Comparison of ENCODE assay signal across 12 cellular contexts in the genomic region with DNA sequence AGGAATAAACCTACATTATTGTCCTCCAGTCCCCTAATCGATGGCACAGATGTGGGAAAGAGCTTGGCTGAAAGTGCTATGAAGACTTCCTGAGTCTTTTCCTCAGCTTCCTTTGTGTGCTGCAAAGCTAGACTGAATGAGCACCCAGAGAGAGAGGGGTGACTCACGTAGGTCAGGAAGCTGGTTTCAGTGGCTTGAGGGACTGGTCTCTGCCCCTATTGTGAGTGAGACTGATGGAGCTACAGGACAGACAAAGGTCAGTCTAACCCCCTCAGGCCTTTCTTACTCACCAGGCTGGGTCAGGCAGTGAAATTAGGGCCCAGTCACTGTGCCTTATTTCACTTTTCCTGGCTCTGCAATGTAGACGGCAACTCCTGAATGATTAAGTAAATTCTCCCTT.
A peak's percentile ranks its signal among the peaks of the same experiment; 100 is the strongest.
DNase-seq lines count a peak whose midpoint lies in the region; ATAC-seq and TF ChIP-seq lines count a peak whose summit lies in the region.
"Had no signal": no experiment of that assay in that cellular context is flagged by ENCODE, and none has a peak within 500 bp of the region (broad histone marks: within the 10 kb centered on the region; RNA-seq: fewer than 3 reads in every experiment).

No MANE protein-coding gene starts in this region.

- H3K4me1 ChIP-seq in subcutaneous abdominal adipose tissue (ENCODE audit: control insufficient read depth in 5 of 5, insufficient read depth in 5 of 5, low read length in 5 of 5) (peaks cover 20 to 45% (median 40%) of the 10 kb centered on the region in 5 donors), transverse colon (peaks cover 0 to 4% (median 0%) of the 10 kb centered on the region in 4 donors)

- DNase-seq in DMS53 (lab: John Stamatoyannopoulos, UW) (peak; percentile 28), DMS53 treated with DMSO at 0.1 percent for 48 hours (lab: John Stamatoyannopoulos, UW; ENCODE audit: unreplicated experiment) (no peak), amniotic epithelial cell (ENCODE audit: low read depth) (peak; percentile 10), left cardiac atrium (no peak), transverse colon (no peak)
- DNase-seq: activated CD8-positive, alpha-beta memory T cell treated with anti-CD3 and anti-CD28 coated beads for 24 hours; anterior cingulate cortex; stimulated activated CD4-positive, alpha-beta T cell treated with anti-CD3 and anti-CD28 coated beads, Interleukin-15, amount 100 ng/mL, for 24 hours had no signal

- no peak for TF ChIP-seq EP300 in transverse colon (IDR thresholded peaks at IDR 0.05; ENCODE audit: low read depth)

- in situ Hi-C loops in transverse colon (cut with MboI; ENCODE audit: low pct_ligation_motif_present in 1 of 4, low pct_unique_long_range_greater_than_20kb in 1 of 4, low sequenced_read_pairs in 3 of 4): no loop called here

- H3K36me3 ChIP-seq in subcutaneous abdominal adipose tissue (ENCODE audit: control insufficient read depth in 5 of 5, insufficient read depth in 5 of 5, low read length in 5 of 5) (no peaks in the 10 kb centered on the region), transverse colon (no peaks in the 10 kb centered on the region)

- H3K27ac ChIP-seq in subcutaneous abdominal adipose tissue (ENCODE audit: low read depth, low read length): peak overlapping the region; percentile 21
- H3K27ac ChIP-seq in transverse colon: no peak overlapping the region
- H3K27ac ChIP-seq: 22Rv1 had no signal

- TF ChIP-seq CTCF in transverse colon (IDR thresholded peaks at IDR 0.05): no peak

- TF ChIP-seq POLR2A in transverse colon (IDR thresholded peaks at IDR 0.05): no peak
- TF ChIP-seq POLR2A in GM18505 (IDR thresholded peaks at IDR 0.05; ENCODE audit: borderline replicate concordance, extremely low read depth, insufficient read depth, insufficient read length): no peak

- H3K9me3 ChIP-seq in subcutaneous abdominal adipose tissue (ENCODE audit: control insufficient read depth in 5 of 5, low read length in 5 of 5) (peaks cover 0 to 9% (median 0%) of the 10 kb centered on the region in 5 donors), transverse colon (peaks cover 0 to 8% of the 10 kb centered on the region in 2 donors)

- 68% methylated on average over 3 of the region's 3 CpGs; no CpG with 5 or more reads in 1 of the 2 donors for WGBS in transverse colon (ENCODE audit: low coverage in 1 of 2), 2 donors

- H3K4me3 ChIP-seq in subcutaneous abdominal adipose tissue (ENCODE audit: low read depth in 1 of 5, low read length in 5 of 5): peak overlapping the region in 1 of 5 donors; percentile 22
- H3K4me3 ChIP-seq in transverse colon: no peak overlapping the region

- no peaks in the 10 kb centered on the region for H3K27me3 ChIP-seq in subcutaneous abdominal adipose tissue (ENCODE audit: control insufficient read depth in 5 of 5, insufficient read depth in 4 of 5, low read length in 5 of 5)
- H3K27me3 ChIP-seq in transverse colon: no peaks in the 10 kb centered on the region

- ATAC-seq in left cardiac atrium: peak; percentile 55 to 85
- no peak for ATAC-seq in GM18861 (IDR thresholded peaks at IDR 0.05; ENCODE audit: unreplicated experiment)
- ATAC-seq in GM18505 (IDR thresholded peaks at IDR 0.05; ENCODE audit: unreplicated experiment): no peak

- H3K9ac ChIP-seq in subcutaneous abdominal adipose tissue (ENCODE audit: low read length in 5 of 5): no peak overlapping the region

- intact Hi-C loops in left cardiac atrium (cut with DNase I): no loop called here
- intact Hi-C loops in transverse colon (cut with DNase I; ENCODE audit: low total_unique reads): no loop called here

Comparison
In these comparisons a context has a peak if more than half of its experiments do, and no peak if none do; other contexts are left out.
1. DNase-seq: peak in DMS53 (single experiment) and amniotic epithelial cell (single experiment); none in DMS53 treated with DMSO at 0.1 percent for 48 hours (single experiment), left cardiac atrium (single experiment) and transverse colon (single experiment).
2. ATAC-seq: peak in left cardiac atrium (2 of 2); none in GM18861 (single experiment) and GM18505 (single experiment).